19 cellular contexts compared by ENCODE assay signal in genomic region chr5:108146222-108146621, GRCh38.
"Had no signal": no experiment of that assay in that cellular context is flagged by ENCODE, and none has a peak within 500 bp of the region (broad histone marks: within the 10 kb centered on the region; RNA-seq: fewer than 3 reads in every experiment).

No MANE protein-coding gene starts in this region.

- H3K9me3 Mint-ChIP-seq: endodermal cell; naive B cell; stimulated activated naive B cell treated with anti-CD40 and anti-IgM and Interleukin-4, amounts not matched to agents 10 μg/mL and 1 μg/mL and 100 μg/mL, for 72 hours; stimulated activated naive CD8-positive, alpha-beta T cell treated with anti-CD3 and anti-CD28 coated beads, Interleukin-15, amount 100 ng/mL, for 72 hours had no signal

- ATAC-seq: heart left ventricle; stimulated activated naive B cell treated with anti-CD40 and anti-IgM and Interleukin-4, amounts not matched to agents 10 μg/mL and 1 μg/mL and 100 μg/mL, for 72 hours; stimulated activated naive CD8-positive, alpha-beta T cell treated with anti-CD3 and anti-CD28 coated beads, Interleukin-15, amount 100 ng/mL, for 72 hours; upper lobe of right lung had no signal

- H3K36me3 ChIP-seq: heart left ventricle, ovary, right atrium auricular region, sigmoid colon, upper lobe of right lung, vagina had no signal

- H3K27me3 ChIP-seq: heart left ventricle, ovary, right atrium auricular region, sigmoid colon, testis, tibial nerve, upper lobe of right lung, vagina had no signal

- H3K27ac Mint-ChIP-seq: endodermal cell; stimulated activated naive B cell treated with anti-CD40 and anti-IgM and Interleukin-4, amounts not matched to agents 10 μg/mL and 1 μg/mL and 100 μg/mL, for 72 hours had no signal

- H3K4me1 Mint-ChIP-seq: stimulated activated naive B cell treated with anti-CD40 and anti-IgM and Interleukin-4, amounts not matched to agents 10 μg/mL and 1 μg/mL and 100 μg/mL, for 72 hours had no signal

- H3K27me3 Mint-ChIP-seq: naive B cell; stimulated activated naive B cell treated with anti-CD40 and anti-IgM and Interleukin-4, amounts not matched to agents 10 μg/mL and 1 μg/mL and 100 μg/mL, for 72 hours; stimulated activated naive CD8-positive, alpha-beta T cell treated with anti-CD3 and anti-CD28 coated beads, Interleukin-15, amount 100 ng/mL, for 72 hours had no signal

- H3K27ac ChIP-seq: heart left ventricle, ovary, right atrium auricular region, sigmoid colon, skin epidermis, testis, tibial nerve, upper lobe of right lung, vagina had no signal

- H3K4me3 Mint-ChIP-seq: endodermal cell; naive B cell; stimulated activated naive B cell treated with anti-CD40 and anti-IgM and Interleukin-4, amounts not matched to agents 10 μg/mL and 1 μg/mL and 100 μg/mL, for 72 hours; stimulated activated naive CD8-positive, alpha-beta T cell treated with anti-CD3 and anti-CD28 coated beads, Interleukin-15, amount 100 ng/mL, for 72 hours had no signal

- DNase-seq: dermis blood vessel endothelial cell; endodermal cell; foreskin melanocyte; heart left ventricle; hippocampal formation; kidney glomerular epithelial cell; naive B cell; ovary; sigmoid colon; stimulated activated CD4-positive, alpha-beta T cell treated with anti-CD3 and anti-CD28 coated beads, Interleukin-2, amount 100 ng/mL, for 24 hours; stimulated activated CD4-positive, alpha-beta T cell treated with anti-CD3 and anti-CD28 coated beads, Interleukin-4, amount 100 ng/mL, for 4 hours; stimulated activated naive B cell treated with anti-CD40 and anti-IgM and Interleukin-4, amounts not matched to agents 10 μg/mL and 1 μg/mL and 100 μg/mL, for 72 hours; stimulated activated naive CD8-positive, alpha-beta T cell treated with anti-CD3 and anti-CD28 coated beads, Interleukin-15, amount 100 ng/mL, for 72 hours; testis; upper lobe of right lung had no signal

- H3K4me1 ChIP-seq: right atrium auricular region, testis, tibial nerve, upper lobe of right lung, vagina had no signal

- H3K4me3 ChIP-seq: heart left ventricle, ovary, right atrium auricular region, sigmoid colon, skin epidermis, testis, tibial nerve, upper lobe of right lung, vagina had no signal

- H3K9me3 ChIP-seq: heart left ventricle, ovary, right atrium auricular region, sigmoid colon, testis, tibial nerve, upper lobe of right lung, vagina had no signal
